In genomic region chr5:58927174-58927573, GRCh38 we compare ENCODE assay signal across 24 cellular contexts.
DNase-seq lines count a peak whose midpoint lies in the region; ATAC-seq, FAIRE-seq and TF ChIP-seq lines count a peak whose summit lies in the region.
"Had no signal": no experiment of that assay in that cellular context is flagged by ENCODE, and none has a peak within 500 bp of the region (broad histone marks: within the 10 kb centered on the region; RNA-seq: fewer than 3 reads in every experiment).

No MANE protein-coding gene starts in this region.

- H3K27ac ChIP-seq in gastroesophageal sphincter = no peak overlapping the region
- no peak overlapping the region for H3K27ac ChIP-seq in A673 (ENCODE audit: low read depth, low read length, poor library complexity, severe bottlenecking)
- H3K27ac ChIP-seq: 22Rv1, Peyer's patch had no signal

- H3K4me3 ChIP-seq in bronchial epithelial cell (ENCODE audit: low read depth, low read length) (no peak overlapping the region), gastroesophageal sphincter (no peak overlapping the region), A673 (ENCODE audit: low read depth, low read length, poor library complexity, severe bottlenecking) (no peak overlapping the region)
- H3K4me3 ChIP-seq: HAP-1, Peyer's patch had no signal

- 69 to 93% methylated on average over 2 of the region's 2 CpGs for WGBS in gastroesophageal sphincter (ENCODE audit: low coverage in 1 of 2), 2 donors

- no peak for TF ChIP-seq EP300 in gastroesophageal sphincter (IDR thresholded peaks at IDR 0.05)

- no peak for TF ChIP-seq POLR2A in gastroesophageal sphincter (IDR thresholded peaks at IDR 0.05)

- H3K27me3 ChIP-seq in bronchial epithelial cell (ENCODE audit: control insufficient read depth, insufficient read depth, low read length) = peaks cover 4% of the 10 kb centered on the region
- peaks cover 2% of the 10 kb centered on the region for H3K27me3 ChIP-seq in gastroesophageal sphincter
- H3K27me3 ChIP-seq in A673 (replicated peaks; ENCODE audit: insufficient read depth, low read depth, low read length, poor library complexity) = peaks cover 8% of the 10 kb centered on the region
- H3K27me3 ChIP-seq: Peyer's patch had no signal

- no peak for TF ChIP-seq CTCF in bronchial epithelial cell (IDR thresholded peaks at IDR 0.05; ENCODE audit: insufficient read depth, low read length, severe bottlenecking)
- no peak for TF ChIP-seq CTCF in gastroesophageal sphincter (IDR thresholded peaks at IDR 0.05)
- no peak for TF ChIP-seq CTCF in A673 (conservative IDR thresholded peaks at IDR 0.05; ENCODE audit: low read depth, low read length)

- ATAC-seq in gastroesophageal sphincter = no peak
- ATAC-seq: CD8-positive, alpha-beta T cell had no signal

- peak; percentile 17 to 43 for DNase-seq in NOMO-1 (lab: John Stamatoyannopoulos, UW; ENCODE audit: unreplicated experiment in 2 of 2)
- DNase-seq in NOMO-1 treated with dmso at 0.1 percent for 144 hours (lab: John Stamatoyannopoulos, UW; ENCODE audit: unreplicated experiment) = no peak
- DNase-seq in NOMO-1 treated with DMSO at 0.1 percent for 48 hours (lab: John Stamatoyannopoulos, UW; ENCODE audit: unreplicated experiment) = peak; percentile 43
- DNase-seq in bronchial epithelial cell (ENCODE audit: low read depth) = peak; percentile 17
- no peak for DNase-seq in A673 (ENCODE audit: low spot score)
- DNase-seq: Caco-2; CD8-positive, alpha-beta T cell; GOT3; KBM-7; NCI-H1105 treated with DMSO at 0.1 percent for 48 hours; NCI-H146; NCI-H1930; NCI-H2107; NCI-H446; NCI-H524 treated with DMSO at 0.1 percent for 48 hours; NCI-H774; Peyer's patch; SHP77 treated with DMSO at 0.1 percent for 48 hours; SK-N-SH had no signal

- intact Hi-C loops in A673 (cut with micrococcal nuclease; ENCODE audit: unreplicated experiment) = no loop called here

- H3K4me1 ChIP-seq in gastroesophageal sphincter (peaks cover 0 to 21% (median 0%) of the 10 kb centered on the region in 3 donors), A673 (ENCODE audit: insufficient read depth, low read length, poor library complexity, severe bottlenecking) (no peaks in the 10 kb centered on the region)
- H3K4me1 ChIP-seq: HAP-1, Peyer's patch had no signal

- no peaks in the 10 kb centered on the region for H3K9me3 ChIP-seq in gastroesophageal sphincter
- H3K9me3 ChIP-seq in A673 (ENCODE audit: low read depth, low read length, poor library complexity, severe bottlenecking) = no peaks in the 10 kb centered on the region
- H3K9me3 ChIP-seq: Caco-2, HAP-1, Peyer's patch, SK-N-SH had no signal

- BruUV-seq in A673 (replicated peaks; lab: Mats Ljungman, UMichigan) = no TSS peak

- CTCF ChIA-PET in A673 (lab: Charles Lee) = no interaction called here

- POLR2A ChIA-PET in A673 (lab: Charles Lee; ENCODE audit: low non-redundant PET) = no interaction called here

- no peaks in the 10 kb centered on the region for H3K36me3 ChIP-seq in bronchial epithelial cell (ENCODE audit: control insufficient read depth, insufficient read depth, low read length)
- no peaks in the 10 kb centered on the region for H3K36me3 ChIP-seq in gastroesophageal sphincter
- H3K36me3 ChIP-seq in A673 (ENCODE audit: insufficient read depth, low read length, poor library complexity, severe bottlenecking) = no peaks in the 10 kb centered on the region
- H3K36me3 ChIP-seq: HAP-1, Peyer's patch had no signal

- FAIRE-seq in A204.1 (lab: Jason Lieb, UNC) (peak; percentile 23), bronchial epithelial cell (lab: Jason Lieb, UNC) (no peak)
- FAIRE-seq: G401.6 had no signal

Comparison
In these comparisons a context has a peak if more than half of its experiments do, and no peak if none do; other contexts are left out.
1. DNase-seq: peak in NOMO-1 (2 of 2), NOMO-1 treated with DMSO at 0.1 percent for 48 hours (single experiment) and bronchial epithelial cell (single experiment); none in NOMO-1 treated with dmso at 0.1 percent for 144 hours (single experiment) and A673 (single experiment).